1 cellular context compared by ENCODE assay signal in genomic region chr19:20039203-20039723, GRCh38.
TF ChIP-seq lines count a peak whose summit lies in the region.

ZNF682 (minus strand) TSS chr19:20039505; CDS start chr19:20039345, 160 bp downstream.

TF ChIP-seq in HepG2, 621 proteins besides CTCF, POLR2A, EP300 and RAD21 (continued from another document and continues in another):
- TF ChIP-seq MEIS1 (CRISPR knock-in tag; IDR thresholded peaks at IDR 0.05; ENCODE audit: borderline replicate concordance) = peak; percentile 60; the same call in 1 of the 2 replicates
- no peak for TF ChIP-seq ZNF672 (CRISPR knock-in tag; IDR thresholded peaks at IDR 0.05)
- peak; percentile 85 for TF ChIP-seq ZNF281 (CRISPR knock-in tag; IDR thresholded peaks at IDR 0.05; ENCODE audit: borderline replicate concordance)
- TF ChIP-seq HMG20A (CRISPR knock-in tag; IDR thresholded peaks at IDR 0.05; ENCODE audit: borderline replicate concordance) = no peak
- TF ChIP-seq DRAP1 (CRISPR knock-in tag; IDR thresholded peaks at IDR 0.05) = peak; percentile 43; the same call in 1 of the 2 replicates
- 0 out of 2 replicates have a peak, but pooled peaks have one; percentile 17 for TF ChIP-seq ZBTB25 (CRISPR knock-in tag; IDR thresholded peaks at IDR 0.05)
- TF ChIP-seq HDAC2 (CRISPR knock-in tag; IDR thresholded peaks at IDR 0.05) = no peak
- TF ChIP-seq ZNF275 (CRISPR knock-in tag; IDR thresholded peaks at IDR 0.05; ENCODE audit: borderline replicate concordance) = no peak
- no peak for TF ChIP-seq TOPORS (CRISPR knock-in tag; IDR thresholded peaks at IDR 0.05)
- TF ChIP-seq ZNF280B (CRISPR knock-in tag; IDR thresholded peaks at IDR 0.05; ENCODE audit: borderline replicate concordance) = no peak
- TF ChIP-seq ZEB1 (IDR thresholded peaks at IDR 0.05; ENCODE audit: insufficient replicate concordance, low read depth) = no peak
- TF ChIP-seq ZNF335 (CRISPR knock-in tag; IDR thresholded peaks at IDR 0.05) = no peak
- TF ChIP-seq ZBTB46 (CRISPR knock-in tag; IDR thresholded peaks at IDR 0.05; ENCODE audit: borderline replicate concordance) = no peak
- TF ChIP-seq TRIM22 (IDR thresholded peaks at IDR 0.05) = no peak
- no peak for TF ChIP-seq ZNF503 (CRISPR knock-in tag; IDR thresholded peaks at IDR 0.05)
- TF ChIP-seq ARNTL (CRISPR knock-in tag; IDR thresholded peaks at IDR 0.05) = 0 out of 2 replicates have a peak, but pooled peaks have one; percentile 44
- no peak for TF ChIP-seq ZBTB7A (CRISPR knock-in tag; IDR thresholded peaks at IDR 0.05)
- TF ChIP-seq ZNF564 (CRISPR knock-in tag; IDR thresholded peaks at IDR 0.05) = no peak
- TF ChIP-seq POLR2G (IDR thresholded peaks at IDR 0.05; ENCODE audit: low read depth, low read length) = peak; percentile 50
- TF ChIP-seq SP140L (CRISPR knock-in tag; IDR thresholded peaks at IDR 0.05; ENCODE audit: borderline replicate concordance) = no peak
- TF ChIP-seq SPEN (CRISPR knock-in tag; IDR thresholded peaks at IDR 0.05; ENCODE audit: low read depth) = 0 out of 2 replicates have a peak, but pooled peaks have one; percentile 37
- peak in 1 of 2 experiments; percentile 18; a peak in 1 of 4 replicates for TF ChIP-seq ATF4 (CRISPR knock-in tag; IDR thresholded peaks at IDR 0.05)
- TF ChIP-seq HDAC1 (CRISPR knock-in tag; IDR thresholded peaks at IDR 0.05) = no peak
- peak; percentile 70 for TF ChIP-seq THAP11 (CRISPR knock-in tag; IDR thresholded peaks at IDR 0.05)
- TF ChIP-seq ZNF570 (CRISPR knock-in tag; IDR thresholded peaks at IDR 0.05; ENCODE audit: borderline replicate concordance) = no peak
- TF ChIP-seq ZNF430 (CRISPR knock-in tag; IDR thresholded peaks at IDR 0.05) = no peak
- TF ChIP-seq PAXIP1 (CRISPR knock-in tag; conservative IDR thresholded peaks at IDR 0.05) = no peak
- peak; percentile 69; the same call in 1 of the 2 replicates for TF ChIP-seq ZNF274 (CRISPR knock-in tag; IDR thresholded peaks at IDR 0.05)
- TF ChIP-seq ZNF777 (CRISPR knock-in tag; IDR thresholded peaks at IDR 0.05) = no peak; the same call in 1 of the 2 replicates
- 0 out of 2 replicates have a peak, but pooled peaks have one; percentile 19 for TF ChIP-seq MEIS2 (CRISPR knock-in tag; IDR thresholded peaks at IDR 0.05)
- no peak for TF ChIP-seq ZHX1 (CRISPR knock-in tag; IDR thresholded peaks at IDR 0.05; ENCODE audit: low read depth)
- TF ChIP-seq ZNF264 (CRISPR knock-in tag; IDR thresholded peaks at IDR 0.05) = peak; percentile 19; the same call in 1 of the 2 replicates
- no peak for TF ChIP-seq ARHGAP35 (CRISPR knock-in tag; IDR thresholded peaks at IDR 0.05; ENCODE audit: borderline replicate concordance)
- TF ChIP-seq ATF1 (CRISPR knock-in tag; IDR thresholded peaks at IDR 0.05) = peak; percentile 71
- no peak for TF ChIP-seq GMEB1 (CRISPR knock-in tag; IDR thresholded peaks at IDR 0.05; ENCODE audit: borderline replicate concordance)
